12 cellular contexts compared by ENCODE assay signal in the genomic region with DNA sequence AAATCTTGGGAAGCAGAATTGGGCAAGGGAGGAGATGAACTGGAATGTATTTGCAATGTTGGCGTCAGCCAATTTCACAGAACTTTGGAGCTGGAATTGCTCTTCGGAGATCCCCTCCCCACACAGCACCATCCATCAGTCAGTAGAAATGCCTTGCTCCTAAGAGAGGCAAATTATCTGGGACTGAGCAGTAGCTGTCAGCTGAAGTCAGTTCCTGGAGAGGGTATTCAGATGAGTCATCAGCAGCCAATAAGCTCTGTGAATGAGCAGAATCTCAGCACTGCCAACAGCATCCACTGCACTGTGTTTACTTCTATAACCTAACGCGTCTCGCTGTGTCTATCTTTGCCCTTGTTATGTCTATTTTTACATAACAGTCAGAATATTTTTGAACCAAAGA.
DNase-seq lines count a peak whose midpoint lies in the region; ATAC-seq and TF ChIP-seq lines count a peak whose summit lies in the region.
"Had no signal": no experiment of that assay in that cellular context is flagged by ENCODE, and none has a peak within 500 bp of the region (broad histone marks: within the 10 kb centered on the region; RNA-seq: fewer than 3 reads in every experiment).

No MANE protein-coding gene starts in this region.

- ATAC-seq in WTC11 = peak; percentile 95
- ATAC-seq: lower lobe of right lung had no signal

- POLR2A ChIA-PET in WTC11 (lab: Charles Lee) = no interaction called here

- no peak overlapping the region for H3K27ac Mint-ChIP-seq in WTC11
- H3K27ac Mint-ChIP-seq in osteocyte (ENCODE audit: unreplicated experiment) = no peak overlapping the region

- H3K27me3 Mint-ChIP-seq in WTC11 (ENCODE audit: low read depth) = no peaks in the 10 kb centered on the region
- H3K27me3 Mint-ChIP-seq in osteocyte (ENCODE audit: unreplicated experiment) = no peaks in the 10 kb centered on the region

- H3K9me3 Mint-ChIP-seq in WTC11 = peaks cover 6% of the 10 kb centered on the region
- no peaks in the 10 kb centered on the region for H3K9me3 Mint-ChIP-seq in osteocyte (ENCODE audit: unreplicated experiment)

- DNase-seq in BE2C (peak; percentile 59), MG63 (peak; percentile 67), WTC11 (ENCODE audit: low spot score) (no peak), kidney tubule cell (ENCODE audit: low spot score) (peak; percentile 62), osteocyte (ENCODE audit: extremely low spot score, unreplicated experiment) (no peak), DMS 273 treated with DMSO at 0.1 percent for 48 hours (lab: John Stamatoyannopoulos, UW) (no peak), GM20000 (ENCODE audit: low spot score) (no peak)
- DNase-seq in stimulated activated CD4-positive, alpha-beta T cell treated with anti-CD3 and anti-CD28 coated beads, Interleukin-4, amount 100 ng/mL, for 4 hours = no peak
- DNase-seq: central memory CD4-positive, alpha-beta T cell; lower lobe of right lung; NCI-H774 had no signal

- no peak for TF ChIP-seq CTCF in BE2C (IDR thresholded peaks at IDR 0.05; ENCODE audit: low read depth, low read length)
- TF ChIP-seq CTCF in WTC11 (IDR thresholded peaks at IDR 0.05) = no peak
- no peak for TF ChIP-seq CTCF in osteocyte (IDR thresholded peaks at IDR 0.05)
- TF ChIP-seq CTCF in GM20000 (IDR thresholded peaks at IDR 0.05; ENCODE audit: extremely low read depth, missing control alignments) = no peak

- peaks cover 15% of the 10 kb centered on the region for H3K4me1 Mint-ChIP-seq in WTC11
- no peaks in the 10 kb centered on the region for H3K4me1 Mint-ChIP-seq in osteocyte (ENCODE audit: unreplicated experiment)

- no peaks in the 10 kb centered on the region for H3K27me3 ChIP-seq in BE2C
- H3K27me3 ChIP-seq in MG63 = no peaks in the 10 kb centered on the region
- H3K27me3 ChIP-seq: vagina had no signal

- H3K4me3 Mint-ChIP-seq in WTC11 (no peak overlapping the region), osteocyte (ENCODE audit: unreplicated experiment) (no peak overlapping the region)

- no peaks in the 10 kb centered on the region for H3K36me3 Mint-ChIP-seq in WTC11
- H3K36me3 Mint-ChIP-seq in osteocyte (ENCODE audit: unreplicated experiment) = no peaks in the 10 kb centered on the region

- CTCF ChIA-PET in WTC11 (lab: Charles Lee) = no interaction called here

- peak overlapping the region; percentile 26; the same call in 1 of the 2 replicates for H3K4me3 ChIP-seq in BE2C (ENCODE audit: low read depth, low read length)
- no peak overlapping the region for H3K4me3 ChIP-seq in MG63
- H3K4me3 ChIP-seq: lower lobe of right lung, vagina had no signal

- H3K9me3 ChIP-seq in BE2C (no peaks in the 10 kb centered on the region), MG63 (no peaks in the 10 kb centered on the region)
- H3K9me3 ChIP-seq: lower lobe of right lung, vagina had no signal

- no peaks in the 10 kb centered on the region; the same call in 1 of the 2 replicates for H3K4me1 ChIP-seq in BE2C
- H3K4me1 ChIP-seq: lower lobe of right lung, vagina had no signal

- no peaks in the 10 kb centered on the region for H3K36me3 ChIP-seq in BE2C
- H3K36me3 ChIP-seq in MG63 = no peaks in the 10 kb centered on the region
- H3K36me3 ChIP-seq: lower lobe of right lung, vagina had no signal

TF ChIP-seq in WTC11, 78 proteins besides CTCF, POLR2A, EP300 and RAD21 (continues in another document):
- TF ChIP-seq SOX15 (CRISPR knock-in tag; IDR thresholded peaks at IDR 0.05) (no peak), ZNF263 (CRISPR knock-in tag; IDR thresholded peaks at IDR 0.05; ENCODE audit: low read depth) (no peak), HMGXB4 (CRISPR knock-in tag; IDR thresholded peaks at IDR 0.05) (no peak), ZNF423 (CRISPR knock-in tag; IDR thresholded peaks at IDR 0.05) (no peak), NR1H2 (CRISPR knock-in tag; IDR thresholded peaks at IDR 0.05) (no peak), FOXK1 (CRISPR knock-in tag; IDR thresholded peaks at IDR 0.05) (no peak), ZBTB43 (CRISPR knock-in tag; IDR thresholded peaks at IDR 0.05) (no peak), NFATC4 (CRISPR knock-in tag; IDR thresholded peaks at IDR 0.05) (no peak), OVOL2 (CRISPR knock-in tag; IDR thresholded peaks at IDR 0.05; ENCODE audit: borderline replicate concordance) (no peak)
- TF ChIP-seq, protein P1, sequence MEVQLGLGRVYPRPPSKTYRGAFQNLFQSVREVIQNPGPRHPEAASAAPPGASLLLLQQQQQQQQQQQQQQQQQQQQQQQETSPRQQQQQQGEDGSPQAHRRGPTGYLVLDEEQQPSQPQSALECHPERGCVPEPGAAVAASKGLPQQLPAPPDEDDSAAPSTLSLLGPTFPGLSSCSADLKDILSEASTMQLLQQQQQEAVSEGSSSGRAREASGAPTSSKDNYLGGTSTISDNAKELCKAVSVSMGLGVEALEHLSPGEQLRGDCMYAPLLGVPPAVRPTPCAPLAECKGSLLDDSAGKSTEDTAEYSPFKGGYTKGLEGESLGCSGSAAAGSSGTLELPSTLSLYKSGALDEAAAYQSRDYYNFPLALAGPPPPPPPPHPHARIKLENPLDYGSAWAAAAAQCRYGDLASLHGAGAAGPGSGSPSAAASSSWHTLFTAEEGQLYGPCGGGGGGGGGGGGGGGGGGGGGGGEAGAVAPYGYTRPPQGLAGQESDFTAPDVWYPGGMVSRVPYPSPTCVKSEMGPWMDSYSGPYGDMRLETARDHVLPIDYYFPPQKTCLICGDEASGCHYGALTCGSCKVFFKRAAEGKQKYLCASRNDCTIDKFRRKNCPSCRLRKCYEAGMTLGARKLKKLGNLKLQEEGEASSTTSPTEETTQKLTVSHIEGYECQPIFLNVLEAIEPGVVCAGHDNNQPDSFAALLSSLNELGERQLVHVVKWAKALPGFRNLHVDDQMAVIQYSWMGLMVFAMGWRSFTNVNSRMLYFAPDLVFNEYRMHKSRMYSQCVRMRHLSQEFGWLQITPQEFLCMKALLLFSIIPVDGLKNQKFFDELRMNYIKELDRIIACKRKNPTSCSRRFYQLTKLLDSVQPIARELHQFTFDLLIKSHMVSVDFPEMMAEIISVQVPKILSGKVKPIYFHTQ (CRISPR knock-in tag; IDR thresholded peaks at IDR 0.05) = no peak
- TF ChIP-seq, protein P2, sequence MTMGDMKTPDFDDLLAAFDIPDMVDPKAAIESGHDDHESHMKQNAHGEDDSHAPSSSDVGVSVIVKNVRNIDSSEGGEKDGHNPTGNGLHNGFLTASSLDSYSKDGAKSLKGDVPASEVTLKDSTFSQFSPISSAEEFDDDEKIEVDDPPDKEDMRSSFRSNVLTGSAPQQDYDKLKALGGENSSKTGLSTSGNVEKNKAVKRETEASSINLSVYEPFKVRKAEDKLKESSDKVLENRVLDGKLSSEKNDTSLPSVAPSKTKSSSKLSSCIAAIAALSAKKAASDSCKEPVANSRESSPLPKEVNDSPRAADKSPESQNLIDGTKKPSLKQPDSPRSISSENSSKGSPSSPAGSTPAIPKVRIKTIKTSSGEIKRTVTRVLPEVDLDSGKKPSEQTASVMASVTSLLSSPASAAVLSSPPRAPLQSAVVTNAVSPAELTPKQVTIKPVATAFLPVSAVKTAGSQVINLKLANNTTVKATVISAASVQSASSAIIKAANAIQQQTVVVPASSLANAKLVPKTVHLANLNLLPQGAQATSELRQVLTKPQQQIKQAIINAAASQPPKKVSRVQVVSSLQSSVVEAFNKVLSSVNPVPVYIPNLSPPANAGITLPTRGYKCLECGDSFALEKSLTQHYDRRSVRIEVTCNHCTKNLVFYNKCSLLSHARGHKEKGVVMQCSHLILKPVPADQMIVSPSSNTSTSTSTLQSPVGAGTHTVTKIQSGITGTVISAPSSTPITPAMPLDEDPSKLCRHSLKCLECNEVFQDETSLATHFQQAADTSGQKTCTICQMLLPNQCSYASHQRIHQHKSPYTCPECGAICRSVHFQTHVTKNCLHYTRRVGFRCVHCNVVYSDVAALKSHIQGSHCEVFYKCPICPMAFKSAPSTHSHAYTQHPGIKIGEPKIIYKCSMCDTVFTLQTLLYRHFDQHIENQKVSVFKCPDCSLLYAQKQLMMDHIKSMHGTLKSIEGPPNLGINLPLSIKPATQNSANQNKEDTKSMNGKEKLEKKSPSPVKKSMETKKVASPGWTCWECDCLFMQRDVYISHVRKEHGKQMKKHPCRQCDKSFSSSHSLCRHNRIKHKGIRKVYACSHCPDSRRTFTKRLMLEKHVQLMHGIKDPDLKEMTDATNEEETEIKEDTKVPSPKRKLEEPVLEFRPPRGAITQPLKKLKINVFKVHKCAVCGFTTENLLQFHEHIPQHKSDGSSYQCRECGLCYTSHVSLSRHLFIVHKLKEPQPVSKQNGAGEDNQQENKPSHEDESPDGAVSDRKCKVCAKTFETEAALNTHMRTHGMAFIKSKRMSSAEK (CRISPR knock-in tag; IDR thresholded peaks at IDR 0.05; ENCODE audit: borderline replicate concordance) = no peak

Comparison
In these comparisons a context has a peak if more than half of its experiments do, and no peak if none do; other contexts are left out.
1. DNase-seq: peak in BE2C (single experiment), MG63 (single experiment) and kidney tubule cell (single experiment); none in WTC11 (single experiment), stimulated activated CD4-positive, alpha-beta T cell treated with anti-CD3 and anti-CD28 coated beads, Interleukin-4, amount 100 ng/mL, for 4 hours (0 of 2), osteocyte (single experiment), DMS 273 treated with DMSO at 0.1 percent for 48 hours (single experiment) and GM20000 (single experiment).